Comparison of ENCODE assay signal across 8 cellular contexts in genomic region chr7:32941996-32942782, GRCh38. TPM values are rescaled to one million over a fixed set of nuclear protein-coding genes. Genes with fewer than 3 reads are reported as not detected.
A peak's percentile ranks its signal among the peaks of the same experiment; 100 is the strongest.
DNase-seq lines count a peak whose midpoint lies in the region; ATAC-seq and TF ChIP-seq lines count a peak whose summit lies in the region.

No MANE protein-coding gene starts in this region.

- no peaks in the 10 kb centered on the region for H4K20me1 ChIP-seq in OCI-LY3 (ENCODE audit: insufficient read depth, low read length)

- H3K9me3 Mint-ChIP-seq in activated T-cell treated with anti-CD3 and anti-CD28 coated beads, Interleukin-2, amount 50 U/mL, for 4 hours: no peaks in the 10 kb centered on the region
- H3K9me3 Mint-ChIP-seq in naive thymus-derived CD4-positive, alpha-beta T cell: peaks cover 0 to 7% (median 0%) of the 10 kb centered on the region in 11 donors
- no peaks in the 10 kb centered on the region for H3K9me3 Mint-ChIP-seq in stimulated activated naive CD8-positive, alpha-beta T cell treated with anti-CD3 and anti-CD28 coated beads, Interleukin-15, Interleukin-2, amounts not matched to agents 100 ng/mL and 50 ng/mL, for 24 hours

- peak; percentile 9 for DNase-seq in BJ (ENCODE audit: low read depth)
- peak; percentile 64 for DNase-seq in GM19238 (ENCODE audit: insufficient read length, low spot score)
- peak; percentile 62 for DNase-seq in activated T-cell treated with anti-CD3 and anti-CD28 coated beads, Interleukin-2, amount 50 U/mL, for 4 hours
- DNase-seq in esophagus squamous epithelium (lab: John Stamatoyannopoulos, UW): no peak
- peak; percentile 26 to 74 (median 43) for DNase-seq in naive thymus-derived CD4-positive, alpha-beta T cell

- 1% methylated on average over 19 to 21 of the region's 49 CpGs for WGBS in esophagus squamous epithelium, 2 donors

- peak overlapping the region; percentile 90 for H3K9ac ChIP-seq in OCI-LY3 (ENCODE audit: low read length)

- intact Hi-C loops in esophagus squamous epithelium (cut with DNase I): loop anchor here (10.0 kb wide), 2 partner anchors 97 to 113 kb away; no protein-coding TSS in a partner anchor
- intact Hi-C loops in naive thymus-derived CD4-positive, alpha-beta T cell (cut with micrococcal nuclease): loop anchor here (1.0 to 2.0 kb wide), 8 partner anchors 95 to 452 kb away; partner anchors contain the start of genes LSM5 (in 2 of the 2), BBS9 (in 1 of the 2) and RP9 (in 1 of the 2)

- H3K27ac Mint-ChIP-seq in naive thymus-derived CD4-positive, alpha-beta T cell: peak overlapping the region in 7 of 9 donors; percentile 14 to 90 (median 72)
- peak overlapping the region; percentile 70 for H3K27ac Mint-ChIP-seq in stimulated activated naive CD8-positive, alpha-beta T cell treated with anti-CD3 and anti-CD28 coated beads, Interleukin-15, Interleukin-2, amounts not matched to agents 100 ng/mL and 50 ng/mL, for 24 hours

- ATAC-seq in HG03354 (IDR thresholded peaks at IDR 0.05; ENCODE audit: poor library complexity, severe bottlenecking, unreplicated experiment): peak; percentile 80
- peak; percentile 57 to 70 for ATAC-seq in activated T-cell treated with anti-CD3 and anti-CD28 coated beads, Interleukin-2, amount 50 U/mL, for 4 hours
- ATAC-seq in naive thymus-derived CD4-positive, alpha-beta T cell: peak; percentile 75

- TF ChIP-seq CTCF in BJ (IDR thresholded peaks at IDR 0.05; ENCODE audit: insufficient read depth, low read depth, low read length) (no peak), OCI-LY3 (IDR thresholded peaks at IDR 0.05; ENCODE audit: low read depth, low read length) (no peak), esophagus squamous epithelium (IDR thresholded peaks at IDR 0.05) (no peak)

- H3K79me2 ChIP-seq in OCI-LY3 (ENCODE audit: low read length): peaks cover 14% of the 10 kb centered on the region; the same call in 1 of the 2 replicates

- H3K27me3 Mint-ChIP-seq in activated T-cell treated with anti-CD3 and anti-CD28 coated beads, Interleukin-2, amount 50 U/mL, for 4 hours (ENCODE audit: low read depth): peaks cover 2% of the 10 kb centered on the region
- peaks cover 0 to 10% (median 0%) of the 10 kb centered on the region in 5 donors for H3K27me3 Mint-ChIP-seq in naive thymus-derived CD4-positive, alpha-beta T cell
- H3K27me3 Mint-ChIP-seq in stimulated activated naive CD8-positive, alpha-beta T cell treated with anti-CD3 and anti-CD28 coated beads, Interleukin-15, Interleukin-2, amounts not matched to agents 100 ng/mL and 50 ng/mL, for 24 hours: peaks cover 16% of the 10 kb centered on the region

- H3K36me3 Mint-ChIP-seq in activated T-cell treated with anti-CD3 and anti-CD28 coated beads, Interleukin-2, amount 50 U/mL, for 4 hours (ENCODE audit: insufficient read depth): no peaks in the 10 kb centered on the region
- peaks cover 0 to 9% (median 3%) of the 10 kb centered on the region in 5 donors for H3K36me3 Mint-ChIP-seq in naive thymus-derived CD4-positive, alpha-beta T cell
- peaks cover 7% of the 10 kb centered on the region for H3K36me3 Mint-ChIP-seq in stimulated activated naive CD8-positive, alpha-beta T cell treated with anti-CD3 and anti-CD28 coated beads, Interleukin-15, Interleukin-2, amounts not matched to agents 100 ng/mL and 50 ng/mL, for 24 hours (ENCODE audit: low read depth)

- POLR2A ChIA-PET in BJ (lab: Charles Lee): no interaction called here
- POLR2A ChIA-PET in naive thymus-derived CD4-positive, alpha-beta T cell (lab: Charles Lee): interaction anchor here (1.2 to 3.7 kb wide), 5 partner anchors 50 to 97 kb away, joined by 3 to 44 read pairs (median 6); partner anchors contain the start of gene KBTBD2

- no peaks in the 10 kb centered on the region for H3K9me3 ChIP-seq in OCI-LY3 (ENCODE audit: insufficient read depth, low read length)
- H3K9me3 ChIP-seq in esophagus squamous epithelium: no peaks in the 10 kb centered on the region
- no peaks in the 10 kb centered on the region for H3K9me3 ChIP-seq in naive thymus-derived CD4-positive, alpha-beta T cell (ENCODE audit: control insufficient read depth in 2 of 3, low read length in 3 of 3)

- H3K4me3 Mint-ChIP-seq in activated T-cell treated with anti-CD3 and anti-CD28 coated beads, Interleukin-2, amount 50 U/mL, for 4 hours: peak overlapping the region; percentile 78
- peak overlapping the region; percentile 87 to 97 (median 90) for H3K4me3 Mint-ChIP-seq in naive thymus-derived CD4-positive, alpha-beta T cell
- peak overlapping the region; percentile 90 for H3K4me3 Mint-ChIP-seq in stimulated activated naive CD8-positive, alpha-beta T cell treated with anti-CD3 and anti-CD28 coated beads, Interleukin-15, Interleukin-2, amounts not matched to agents 100 ng/mL and 50 ng/mL, for 24 hours

- H3K4me3 ChIP-seq in BJ (ENCODE audit: low read depth, low read length): peak overlapping the region; percentile 67
- peak overlapping the region; percentile 97 for H3K4me3 ChIP-seq in OCI-LY3 (ENCODE audit: low read length)
- peak overlapping the region; percentile 78 to 93 (median 87) for H3K4me3 ChIP-seq in esophagus squamous epithelium
- H3K4me3 ChIP-seq in naive thymus-derived CD4-positive, alpha-beta T cell (ENCODE audit: low read length): peak overlapping the region; percentile 66

- H2AFZ ChIP-seq in OCI-LY3 (ENCODE audit: low read depth, low read length): peak overlapping the region; percentile 81

- H3K27me3 ChIP-seq in BJ (ENCODE audit: control insufficient read depth, insufficient read depth, low read length) (no peaks in the 10 kb centered on the region), OCI-LY3 (ENCODE audit: low read depth, low read length) (no peaks in the 10 kb centered on the region), esophagus squamous epithelium (no peaks in the 10 kb centered on the region)
- no peaks in the 10 kb centered on the region for H3K27me3 ChIP-seq in naive thymus-derived CD4-positive, alpha-beta T cell (ENCODE audit: control insufficient read depth in 2 of 2, insufficient read depth in 2 of 2, low read length in 2 of 2)

- H3K4me1 Mint-ChIP-seq in activated T-cell treated with anti-CD3 and anti-CD28 coated beads, Interleukin-2, amount 50 U/mL, for 4 hours (ENCODE audit: low read depth): peaks cover 11% of the 10 kb centered on the region
- peaks cover 7 to 27% (median 11%) of the 10 kb centered on the region in 7 donors for H3K4me1 Mint-ChIP-seq in naive thymus-derived CD4-positive, alpha-beta T cell
- H3K4me1 Mint-ChIP-seq in stimulated activated naive CD8-positive, alpha-beta T cell treated with anti-CD3 and anti-CD28 coated beads, Interleukin-15, Interleukin-2, amounts not matched to agents 100 ng/mL and 50 ng/mL, for 24 hours (ENCODE audit: low read depth): peaks cover 20% of the 10 kb centered on the region

- CTCF ChIA-PET in BJ (lab: Yijun Ruan, JAX): interaction anchor here (0.6 to 2.9 kb wide), 9 partner anchors 9 to 617 kb away, joined by 3 to 12 read pairs (median 4); no protein-coding TSS in a partner anchor
- CTCF ChIA-PET in naive thymus-derived CD4-positive, alpha-beta T cell (lab: Charles Lee): interaction anchor here (0.6 to 8.7 kb wide), 10 partner anchors 11 to 161 kb away, joined by 3 to 134 read pairs (median 4); partner anchors contain the start of gene KBTBD2

- TF ChIP-seq POLR2A in esophagus squamous epithelium (IDR thresholded peaks at IDR 0.05): peak in 1 of 4 donors; percentile 38

- peak overlapping the region; percentile 69 for H3K27ac ChIP-seq in OCI-LY3 (ENCODE audit: low read length)
- peak overlapping the region; percentile 90 to 98 (median 94) for H3K27ac ChIP-seq in esophagus squamous epithelium
- H3K27ac ChIP-seq in naive thymus-derived CD4-positive, alpha-beta T cell (ENCODE audit: low read depth, low read length): peak overlapping the region; percentile 47

- peaks cover 5% of the 10 kb centered on the region for H3K36me3 ChIP-seq in BJ (ENCODE audit: control insufficient read depth, insufficient read depth, low read length)
- no peaks in the 10 kb centered on the region for H3K36me3 ChIP-seq in OCI-LY3 (replicated peaks; ENCODE audit: low read depth, low read length)
- H3K36me3 ChIP-seq in esophagus squamous epithelium: no peaks in the 10 kb centered on the region
- H3K36me3 ChIP-seq in naive thymus-derived CD4-positive, alpha-beta T cell (ENCODE audit: control insufficient read depth in 2 of 3, insufficient read depth in 3 of 3, low read length in 3 of 3): no peaks in the 10 kb centered on the region

- peak overlapping the region; percentile 82 for H3K4me2 ChIP-seq in OCI-LY3 (ENCODE audit: low read length)

- H3K4me1 ChIP-seq in OCI-LY3 (ENCODE audit: low read length) (peaks cover 6% of the 10 kb centered on the region; the same call in 1 of the 2 replicates), esophagus squamous epithelium (peaks cover 2 to 49% (median 27%) of the 10 kb centered on the region in 3 donors)
- peaks cover 0 to 13% of the 10 kb centered on the region in 2 donors for H3K4me1 ChIP-seq in naive thymus-derived CD4-positive, alpha-beta T cell (ENCODE audit: control insufficient read depth in 2 of 2, insufficient read depth in 2 of 2, low read length in 2 of 2)

RNA-seq across cellular contexts. Expression of gene FKBP9, which starts 15.1 kb away (rescaled TPM):
- 248 and 315 TPM in 2 replicates for polyA plus RNA-seq in BJ (2011; rRNA removed)
- 164 and 193 TPM in 2 replicates for polyA minus RNA-seq in BJ (2011; rRNA and poly(A)+ RNA removed)
- total RNA-seq in activated T-cell treated with anti-CD3 and anti-CD28 coated beads, Interleukin-2, amount 50 U/mL, for 4 hours: under 1 TPM; 0.48 to 0.79 (median 0.58) TPM
- 10 to 100 TPM; 47.8 to 82.6 (median 75.8) TPM for total RNA-seq in esophagus squamous epithelium
- 1 to 10 TPM in 1 of 5 experiments, under 1 TPM in 4; 0.32 to 3.4 (median 0.77) TPM for total RNA-seq in naive thymus-derived CD4-positive, alpha-beta T cell
- under 1 TPM in 1 of 2 donors, not detected in 1; 0.22 TPM for polyA plus RNA-seq in naive thymus-derived CD4-positive, alpha-beta T cell

RNA-seq across cellular contexts. Expression of gene KBTBD2, which starts 50.6 kb away (rescaled TPM):
- 12.6 and 26.1 TPM in 2 replicates for polyA plus RNA-seq in BJ (2011; rRNA removed)
- 11.4 and 12.1 TPM in 2 replicates for polyA minus RNA-seq in BJ (2011; rRNA and poly(A)+ RNA removed)
- 10 to 100 TPM; 16.4 to 18.9 (median 17.6) TPM for total RNA-seq in activated T-cell treated with anti-CD3 and anti-CD28 coated beads, Interleukin-2, amount 50 U/mL, for 4 hours
- total RNA-seq in esophagus squamous epithelium: 10 to 100 TPM; 13.3 to 36.4 (median 23.8) TPM
- 100 to 1,000 TPM in 2 of 5 experiments, 10 to 100 TPM in 3; 46.8 to 116 (median 66.3) TPM for total RNA-seq in naive thymus-derived CD4-positive, alpha-beta T cell
- 10 to 100 TPM; 18.4 to 22.5 TPM for polyA plus RNA-seq in naive thymus-derived CD4-positive, alpha-beta T cell

Comparison
In these comparisons a context has a peak if more than half of its experiments do, and no peak if none do; other contexts are left out.
1. RNA of gene FKBP9, which starts 15.1 kb away (total RNA-seq): 47.8 to 82.6 TPM in esophagus squamous epithelium; 0.32 to 3.4 TPM in naive thymus-derived CD4-positive, alpha-beta T cell and 0.48 to 0.79 TPM in activated T-cell treated with anti-CD3 and anti-CD28 coated beads, Interleukin-2, amount 50 U/mL, for 4 hours; every median in the first group is over 10 times any median in the second.
2. Peak in every context shown above with its lines, with median percentiles within 50 percentile points of each other: H3K4me3 ChIP-seq, ATAC-seq, H3K27ac ChIP-seq and H3K4me3 Mint-ChIP-seq.